In the genomic region with DNA sequence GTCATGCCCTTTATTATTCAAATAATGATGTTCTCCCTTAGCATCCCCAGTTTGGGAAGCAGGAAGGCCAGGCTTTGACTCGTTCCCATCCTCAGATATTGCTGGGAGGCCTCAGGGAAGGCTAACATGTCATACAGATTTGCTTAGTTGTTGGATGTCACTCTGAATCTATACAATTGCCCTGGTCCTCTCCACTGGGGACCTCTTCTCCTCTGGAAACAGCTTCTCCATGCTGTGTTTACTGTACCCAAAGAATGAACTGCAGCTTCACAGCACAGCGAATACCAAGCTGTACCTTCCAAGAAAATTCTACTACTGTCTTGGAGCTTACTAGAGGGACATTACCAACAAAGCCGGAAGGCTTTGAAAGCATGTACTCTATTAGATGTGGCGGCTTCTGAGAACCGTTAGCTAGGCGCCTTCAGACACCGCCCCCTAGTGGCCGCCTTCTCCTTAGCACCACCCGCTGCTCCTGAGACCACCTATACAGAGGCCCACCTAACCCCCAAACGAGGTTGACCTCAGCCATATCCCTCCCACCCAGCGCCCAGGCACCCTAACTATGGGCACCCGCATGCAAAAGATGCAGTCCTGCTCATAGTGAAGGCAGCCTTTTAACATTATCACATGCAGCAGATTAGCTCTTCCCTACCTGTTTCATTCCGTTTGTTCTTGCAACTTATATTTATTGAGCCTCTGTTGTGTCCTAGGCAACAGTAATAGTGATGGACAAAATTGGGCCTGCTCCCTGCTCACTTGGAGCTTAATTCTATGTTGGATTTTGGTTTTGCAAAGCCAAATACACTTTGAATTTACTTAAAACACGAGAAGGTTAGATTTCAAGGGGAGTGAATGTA, we compare ENCODE assay signal across 8 cellular contexts. TPM values are rescaled to one million over a fixed set of nuclear protein-coding genes. Genes with fewer than 3 reads are reported as not detected.
DNase-seq lines count a peak whose midpoint lies in the region; ATAC-seq and TF ChIP-seq lines count a peak whose summit lies in the region.

No MANE protein-coding gene starts in this region.

- H3K36me3 Mint-ChIP-seq in activated CD8-positive, alpha-beta memory T cell treated with anti-CD3 and anti-CD28 coated beads, Interleukin-2, amount 10 ng/mL, durations not matched to agents 7 days and 5 days: peaks cover 62% of the 10 kb centered on the region

- no peak for TF ChIP-seq POLR2A in prostate gland (IDR thresholded peaks at IDR 0.05)

- H3K27ac Mint-ChIP-seq in activated CD8-positive, alpha-beta memory T cell treated with anti-CD3 and anti-CD28 coated beads, Interleukin-2, amount 10 ng/mL, durations not matched to agents 7 days and 5 days: no peak overlapping the region

- H3K4me3 Mint-ChIP-seq in activated CD8-positive, alpha-beta memory T cell treated with anti-CD3 and anti-CD28 coated beads, Interleukin-2, amount 10 ng/mL, durations not matched to agents 7 days and 5 days: no peak overlapping the region

- no TSS peak for BruUV-seq in Panc1 (replicated peaks; lab: Mats Ljungman, UMichigan)

- no peaks in the 10 kb centered on the region for H3K27me3 Mint-ChIP-seq in activated CD8-positive, alpha-beta memory T cell treated with anti-CD3 and anti-CD28 coated beads, Interleukin-2, amount 10 ng/mL, durations not matched to agents 7 days and 5 days

- no peak for ATAC-seq in activated CD8-positive, alpha-beta memory T cell treated with anti-CD3 and anti-CD28 coated beads, Interleukin-2, amount 10 ng/mL, durations not matched to agents 7 days and 5 days
- ATAC-seq in Panc1: peak; percentile 93
- no peak for ATAC-seq in GM18858 (IDR thresholded peaks at IDR 0.05; ENCODE audit: unreplicated experiment)
- no peak for ATAC-seq in omental fat pad (ENCODE audit: low FRiP score)

- intact Hi-C loops in Panc1 (cut with micrococcal nuclease; ENCODE audit: unreplicated experiment): loop anchor here (5.0 kb wide), 1 partner anchor 368 kb away; no protein-coding TSS in a partner anchor
- intact Hi-C loops in prostate gland (cut with DNase I): no loop called here

- WGBS in prostate gland: 47% methylated on average over 14 of the region's 14 CpGs

- no peaks in the 10 kb centered on the region for H3K4me1 ChIP-seq in Panc1 (ENCODE audit: control insufficient read depth, insufficient read depth, low read length)
- no peaks in the 10 kb centered on the region for H3K4me1 ChIP-seq in prostate gland (replicated peaks)

- in situ Hi-C loops in Panc1 (cut with HindIII; ENCODE audit: low pct_unique_long_range_greater_than_20kb, low sequenced_read_pairs): no loop called here

- no peak overlapping the region for H3K4me3 ChIP-seq in Panc1 (ENCODE audit: low read depth in 2 of 2, low read length in 2 of 2)
- H3K4me3 ChIP-seq in prostate gland: no peak overlapping the region

- H3K9me3 ChIP-seq in Panc1 (ENCODE audit: control insufficient read depth, insufficient read depth, low read depth, low read length) (no peaks in the 10 kb centered on the region), prostate gland (no peaks in the 10 kb centered on the region)

- peak; percentile 62 for DNase-seq in activated CD8-positive, alpha-beta memory T cell treated with anti-CD3 and anti-CD28 coated beads for 24 hours
- DNase-seq in activated CD8-positive, alpha-beta memory T cell treated with anti-CD3 and anti-CD28 coated beads, Interleukin-2, amount 10 ng/mL, durations not matched to agents 7 days and 5 days: no peak
- DNase-seq in Panc1 (ENCODE audit: low read depth, low spot score) (no peak), fibroblast of the conjunctiva (ENCODE audit: low read depth) (peak; percentile 4), prostate gland (ENCODE audit: low spot score) (no peak), HK-2 (ENCODE audit: unreplicated experiment) (no peak), omental fat pad (ENCODE audit: low spot score) (no peak)

- H3K27ac ChIP-seq in Panc1 (ENCODE audit: low read length) (no peak overlapping the region), prostate gland (no peak overlapping the region)

- no peaks in the 10 kb centered on the region for H3K9me3 Mint-ChIP-seq in activated CD8-positive, alpha-beta memory T cell treated with anti-CD3 and anti-CD28 coated beads, Interleukin-2, amount 10 ng/mL, durations not matched to agents 7 days and 5 days (ENCODE audit: low read depth)

- H3K27me3 ChIP-seq in Panc1 (ENCODE audit: control insufficient read depth, insufficient read depth, low read length) (no peaks in the 10 kb centered on the region; the same call in 1 of the 2 replicates), prostate gland (replicated peaks; ENCODE audit: insufficient read depth) (no peaks in the 10 kb centered on the region)

- no peaks in the 10 kb centered on the region for H3K36me3 ChIP-seq in Panc1 (ENCODE audit: control insufficient read depth, insufficient read depth, low read length)
- H3K36me3 ChIP-seq in prostate gland: no peaks in the 10 kb centered on the region

- H3K4me1 Mint-ChIP-seq in activated CD8-positive, alpha-beta memory T cell treated with anti-CD3 and anti-CD28 coated beads, Interleukin-2, amount 10 ng/mL, durations not matched to agents 7 days and 5 days: no peaks in the 10 kb centered on the region

- CTCF ChIA-PET in activated CD8-positive, alpha-beta memory T cell treated with anti-CD3 and anti-CD28 coated beads, Interleukin-2, amount 10 ng/mL, durations not matched to agents 7 days and 5 days (lab: Charles Lee): interaction anchor here (0.9 to 2.0 kb wide), 11 partner anchors 8 to 385 kb away, joined by 3 to 7 read pairs (median 4); no protein-coding TSS in a partner anchor
- CTCF ChIA-PET in Panc1 (lab: Charles Lee): interaction anchor here (0.5 to 1.5 kb wide), 10 partner anchors 81 to 1240 kb away, joined by 3 to 6 read pairs (median 3); no protein-coding TSS in a partner anchor

- TF ChIP-seq CTCF in Panc1 (IDR thresholded peaks at IDR 0.05) (peak; percentile 95), prostate gland (IDR thresholded peaks at IDR 0.05) (peak in 3 of 4 experiments; percentile 21 to 50 (median 34)), omental fat pad (IDR thresholded peaks at IDR 0.05) (no peak)

- POLR2A ChIA-PET in Panc1 (lab: Charles Lee): no interaction called here

RNA-seq across cellular contexts. Expression of gene FOXI1, which starts 34.9 kb away (rescaled TPM):
- not detected for total RNA-seq in activated CD8-positive, alpha-beta memory T cell treated with anti-CD3 and anti-CD28 coated beads, Interleukin-2, amount 10 ng/mL, durations not matched to agents 7 days and 5 days
- total RNA-seq in Panc1 (2021; ENCODE audit: unreplicated experiment): 0.44 TPM
- polyA plus RNA-seq in Panc1 (2012; ENCODE audit: insufficient read length): 0.47 TPM
- 1 to 10 TPM in 1 of 2 donors, not detected in 1; 1.2 TPM for total RNA-seq in prostate gland
- not detected for total RNA-seq in omental fat pad

Comparison
In these comparisons a context has a peak if more than half of its experiments do, and no peak if none do; other contexts are left out.
1. DNase-seq: peak in activated CD8-positive, alpha-beta memory T cell treated with anti-CD3 and anti-CD28 coated beads for 24 hours (single experiment) and fibroblast of the conjunctiva (single experiment); none in activated CD8-positive, alpha-beta memory T cell treated with anti-CD3 and anti-CD28 coated beads, Interleukin-2, amount 10 ng/mL, durations not matched to agents 7 days and 5 days (single experiment), Panc1 (single experiment), prostate gland (single experiment), HK-2 (single experiment) and omental fat pad (single experiment).
2. CTCF ChIP-seq: peak in Panc1 (single experiment) and prostate gland (3 of 4); none in omental fat pad (0 of 3).